ENCODE assay signal across 6 cellular contexts in the genomic region with DNA sequence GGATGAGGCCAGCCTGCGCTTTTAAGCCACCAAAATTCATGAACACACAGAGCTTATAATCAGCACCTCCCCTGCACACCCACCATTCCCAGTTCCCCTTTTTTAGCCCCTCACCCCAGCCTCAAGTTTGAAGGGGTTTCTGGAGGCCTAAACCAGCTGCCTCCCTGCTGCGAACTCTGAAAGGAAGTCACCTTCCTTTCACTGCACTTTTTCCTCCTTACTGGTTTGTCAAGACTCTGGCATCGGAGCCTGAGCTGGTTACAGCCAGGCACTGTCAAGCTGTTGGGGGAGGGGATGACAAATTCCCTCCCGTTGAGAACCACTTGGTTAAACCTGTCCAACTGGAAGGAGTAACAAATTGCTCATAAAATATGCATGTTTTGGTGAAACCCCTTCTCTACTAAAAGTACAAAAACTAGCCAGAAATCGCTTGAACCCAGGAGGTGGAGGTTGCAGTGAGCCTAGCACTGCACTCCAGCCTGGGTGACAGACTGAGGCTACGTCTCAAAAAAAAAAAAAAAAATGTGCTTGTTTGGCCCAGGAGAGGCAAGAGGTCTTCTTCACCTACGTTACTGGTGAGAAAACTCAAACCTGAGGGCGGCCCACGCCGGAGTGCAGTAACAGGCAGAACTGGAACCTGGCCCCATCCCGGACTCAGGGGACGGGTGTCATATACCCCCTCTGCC. TPM values are rescaled to one million over a fixed set of nuclear protein-coding genes. Genes with fewer than 3 reads are reported as not detected.
DNase-seq lines count a peak whose midpoint lies in the region; ATAC-seq lines count a peak whose summit lies in the region.

No MANE protein-coding gene starts in this region.

- DNase-seq in Ammon's horn (ENCODE audit: low spot score), result peak; percentile 69
- DNase-seq in UCSD-AML1 (lab: John Stamatoyannopoulos, UW; ENCODE audit: unreplicated experiment), result peak; percentile 58
- DNase-seq in left colon, result peak; percentile 44 to 69

- intact Hi-C loops in left colon (cut with DNase I, micrococcal nuclease), result no loop called here

- peak; percentile 9 for ATAC-seq in GM21576 (IDR thresholded peaks at IDR 0.05; ENCODE audit: unreplicated experiment)
- ATAC-seq in left colon, result no peak
- ATAC-seq in HG03521 (IDR thresholded peaks at IDR 0.05; ENCODE audit: unreplicated experiment), result no peak
- ATAC-seq in HG02763 (IDR thresholded peaks at IDR 0.05; ENCODE audit: unreplicated experiment), result no peak

RNA-seq across cellular contexts. Expression of gene ADAT3, which starts 0.7 kb away (rescaled TPM):
- 10 to 100 TPM; 19.1 to 29.1 TPM for total RNA-seq in left colon

RNA-seq across cellular contexts. Expression of gene SCAMP4, which starts 0.7 kb away (rescaled TPM):
- total RNA-seq in left colon, result 10 to 100 TPM; 56.3 to 76.5 TPM

RNA-seq across cellular contexts. Expression of gene ABHD17A, which starts 19.2 kb away (rescaled TPM):
- 10 to 100 TPM; 61.5 to 63.5 TPM for total RNA-seq in left colon

RNA-seq across cellular contexts. Expression of gene CSNK1G2, which starts 36.4 kb away (rescaled TPM):
- total RNA-seq in left colon, result 10 to 100 TPM; 51.4 to 74.1 TPM

RNA-seq across cellular contexts. Expression of gene KLF16, which starts 41.1 kb away (rescaled TPM):
- total RNA-seq in left colon, result 10 to 100 TPM; 30.6 to 35.9 TPM
